In the genomic region with DNA sequence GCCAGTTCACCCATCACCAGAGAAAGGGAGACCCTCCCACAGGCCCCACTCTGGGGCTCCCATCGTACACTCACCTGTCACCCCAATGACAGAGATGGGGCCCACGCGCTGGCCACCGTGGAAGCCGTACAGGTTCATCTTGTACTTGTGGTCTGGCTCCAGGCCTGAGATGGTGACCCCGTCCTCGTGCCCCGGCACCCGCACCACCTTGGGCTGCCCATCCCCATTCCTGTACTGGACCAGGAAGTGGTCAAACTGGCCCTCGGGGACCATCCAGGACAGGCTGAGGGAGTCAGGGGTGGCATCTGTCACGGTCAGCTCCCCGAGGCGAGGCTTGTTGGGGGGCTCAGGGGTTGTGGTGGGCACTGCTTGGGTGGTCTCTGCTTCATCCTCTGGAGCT, we compare ENCODE assay signal across 1 cellular context. TPM values are rescaled to one million over a fixed set of nuclear protein-coding genes. Genes with fewer than 3 reads are reported as not detected.
"Had no signal": no experiment of that assay in that cellular context is flagged by ENCODE, and none has a peak within 500 bp of the region (broad histone marks: within the 10 kb centered on the region; RNA-seq: fewer than 3 reads in every experiment).

No MANE protein-coding gene starts in this region.

RNA-seq across cellular contexts. Expression of gene CYP21A2, which starts 15.1 kb away (rescaled TPM):
- total RNA-seq: bronchial epithelial cell had no signal
